Comparison of ENCODE assay signal across 23 cellular contexts in genomic region chr9:16044116-16044881, GRCh38.
DNase-seq lines count a peak whose midpoint lies in the region; ATAC-seq, FAIRE-seq and TF ChIP-seq lines count a peak whose summit lies in the region.
"Had no signal": no experiment of that assay in that cellular context is flagged by ENCODE, and none has a peak within 500 bp of the region (broad histone marks: within the 10 kb centered on the region; RNA-seq: fewer than 3 reads in every experiment).

No MANE protein-coding gene starts in this region.

- TF ChIP-seq CTCF in nephron progenitor cell (IDR thresholded peaks at IDR 0.05) = no peak

- no peaks in the 10 kb centered on the region for H3K36me3 Mint-ChIP-seq in nephron progenitor cell (ENCODE audit: low read depth)
- H3K36me3 Mint-ChIP-seq: activated CD4-positive, alpha-beta memory T cell treated with anti-CD3 and anti-CD28 coated beads for 36 hours; activated naive CD4-positive, alpha-beta T cell treated with anti-CD3 and anti-CD28 coated beads, Interleukin-2, amount 50 U/mL, for 72 hours; CD4-positive, CD25-positive, alpha-beta regulatory T cell; natural killer cell treated with Interleukin-12 subunit alpha and Interleukin-12 subunit beta and Interleukin-15 and Interleukin-18, amount 100 ng/mL, for 72 hours; T-cell had no signal

- no peaks in the 10 kb centered on the region for H3K27me3 Mint-ChIP-seq in nephron progenitor cell (ENCODE audit: low read depth, poor library complexity)
- H3K27me3 Mint-ChIP-seq: activated CD4-positive, alpha-beta memory T cell treated with anti-CD3 and anti-CD28 coated beads for 36 hours; CD4-positive, CD25-positive, alpha-beta regulatory T cell; T-cell had no signal

- peaks cover 73% of the 10 kb centered on the region for H3K4me1 Mint-ChIP-seq in nephron progenitor cell
- H3K4me1 Mint-ChIP-seq: T-cell had no signal

- H3K27ac Mint-ChIP-seq in nephron progenitor cell = peak overlapping the region; percentile 89
- H3K27ac Mint-ChIP-seq: activated CD4-positive, alpha-beta memory T cell treated with anti-CD3 and anti-CD28 coated beads for 36 hours; activated naive CD4-positive, alpha-beta T cell treated with anti-CD3 and anti-CD28 coated beads, Interleukin-2, amount 50 U/mL, for 72 hours; CD4-positive, CD25-positive, alpha-beta regulatory T cell; natural killer cell treated with Interleukin-12 subunit alpha and Interleukin-12 subunit beta and Interleukin-15 and Interleukin-18, amount 100 ng/mL, for 72 hours; T-cell had no signal

- H3K9me3 Mint-ChIP-seq in nephron progenitor cell = peaks cover 6% of the 10 kb centered on the region
- H3K9me3 Mint-ChIP-seq: natural killer cell treated with Interleukin-12 subunit alpha and Interleukin-12 subunit beta and Interleukin-15 and Interleukin-18, amount 100 ng/mL, for 72 hours had no signal

- H3K4me3 Mint-ChIP-seq in nephron progenitor cell = peak overlapping the region; percentile 37
- H3K4me3 Mint-ChIP-seq: activated CD4-positive, alpha-beta memory T cell treated with anti-CD3 and anti-CD28 coated beads for 36 hours; CD4-positive, CD25-positive, alpha-beta regulatory T cell; natural killer cell treated with Interleukin-12 subunit alpha and Interleukin-12 subunit beta and Interleukin-15 and Interleukin-18, amount 100 ng/mL, for 72 hours; T-cell had no signal

- no peak for ATAC-seq in HG02870 (IDR thresholded peaks at IDR 0.05; ENCODE audit: unreplicated experiment)
- ATAC-seq: activated naive CD4-positive, alpha-beta T cell treated with anti-CD3 and anti-CD28 coated beads, Interleukin-2, amount 50 U/mL, for 72 hours; esophagus mucosa; natural killer cell treated with Interleukin-12 subunit alpha and Interleukin-12 subunit beta and Interleukin-15 and Interleukin-18, amount 100 ng/mL, for 72 hours; T-cell had no signal

- DNase-seq in HCEC 1CT (peak; percentile 56), nephron progenitor cell (no peak), NCI-H69 (lab: John Stamatoyannopoulos, UW) (no peak), amniotic stem cell (lab: John Stamatoyannopoulos, UW) (no peak), T-helper 2 cell (no peak)
- DNase-seq: activated CD4-positive, alpha-beta memory T cell treated with anti-CD3 and anti-CD28 coated beads for 36 hours; activated T-cell treated with anti-CD3 and anti-CD28 coated beads, Interleukin-2, amount 50 U/mL, for 48 hours; CD4-positive, CD25-positive, alpha-beta regulatory T cell; DMS153; dorsolateral prefrontal cortex; islet precursor cell; NCI-H187; NCI-H446 treated with DMSO at 0.1 percent for 48 hours; stimulated activated naive CD4-positive, alpha-beta T cell treated with Interleukin-2 at 50 U/mL for 16 hours; T-cell; upper lobe of left lung; WERI-Rb-1 had no signal

- FAIRE-seq in endometrium (lab: Jason Lieb, UNC) = peak; percentile 43

TF ChIP-seq in PFSK-1, 5 proteins besides CTCF, POLR2A, EP300 and RAD21:
- TF ChIP-seq, protein P1, sequence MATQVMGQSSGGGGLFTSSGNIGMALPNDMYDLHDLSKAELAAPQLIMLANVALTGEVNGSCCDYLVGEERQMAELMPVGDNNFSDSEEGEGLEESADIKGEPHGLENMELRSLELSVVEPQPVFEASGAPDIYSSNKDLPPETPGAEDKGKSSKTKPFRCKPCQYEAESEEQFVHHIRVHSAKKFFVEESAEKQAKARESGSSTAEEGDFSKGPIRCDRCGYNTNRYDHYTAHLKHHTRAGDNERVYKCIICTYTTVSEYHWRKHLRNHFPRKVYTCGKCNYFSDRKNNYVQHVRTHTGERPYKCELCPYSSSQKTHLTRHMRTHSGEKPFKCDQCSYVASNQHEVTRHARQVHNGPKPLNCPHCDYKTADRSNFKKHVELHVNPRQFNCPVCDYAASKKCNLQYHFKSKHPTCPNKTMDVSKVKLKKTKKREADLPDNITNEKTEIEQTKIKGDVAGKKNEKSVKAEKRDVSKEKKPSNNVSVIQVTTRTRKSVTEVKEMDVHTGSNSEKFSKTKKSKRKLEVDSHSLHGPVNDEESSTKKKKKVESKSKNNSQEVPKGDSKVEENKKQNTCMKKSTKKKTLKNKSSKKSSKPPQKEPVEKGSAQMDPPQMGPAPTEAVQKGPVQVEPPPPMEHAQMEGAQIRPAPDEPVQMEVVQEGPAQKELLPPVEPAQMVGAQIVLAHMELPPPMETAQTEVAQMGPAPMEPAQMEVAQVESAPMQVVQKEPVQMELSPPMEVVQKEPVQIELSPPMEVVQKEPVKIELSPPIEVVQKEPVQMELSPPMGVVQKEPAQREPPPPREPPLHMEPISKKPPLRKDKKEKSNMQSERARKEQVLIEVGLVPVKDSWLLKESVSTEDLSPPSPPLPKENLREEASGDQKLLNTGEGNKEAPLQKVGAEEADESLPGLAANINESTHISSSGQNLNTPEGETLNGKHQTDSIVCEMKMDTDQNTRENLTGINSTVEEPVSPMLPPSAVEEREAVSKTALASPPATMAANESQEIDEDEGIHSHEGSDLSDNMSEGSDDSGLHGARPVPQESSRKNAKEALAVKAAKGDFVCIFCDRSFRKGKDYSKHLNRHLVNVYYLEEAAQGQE (IDR thresholded peaks at IDR 0.05; ENCODE audit: insufficient read depth in 1 of 2, low read depth in 2 of 2, low read length in 2 of 2) = no peak
- TF ChIP-seq FOXP2 (optimal IDR thresholded peaks at IDR 0.05; ENCODE audit: borderline replicate concordance, extremely low read depth, extremely low read length, insufficient read depth) (no peak), TAF1 (IDR thresholded peaks at IDR 0.05; ENCODE audit: borderline replicate concordance, insufficient read depth, low read length) (peak; percentile 44; the same call in 1 of the 2 replicates), SIN3A (IDR thresholded peaks at IDR 0.05; ENCODE audit: borderline replicate concordance, insufficient read depth, low read length) (no peak), POLR2AphosphoS5 (IDR thresholded peaks at IDR 0.05; ENCODE audit: low read depth, low read length) (peak; percentile 43; the same call in 1 of the 2 replicates)
TF ChIP-seq in PFSK-1: peak in this region for 2.
